ENCODE assay signal across 8 cellular contexts in genomic region chr9:101311759-101312420, GRCh38.
DNase-seq lines count a peak whose midpoint lies in the region; ATAC-seq and TF ChIP-seq lines count a peak whose summit lies in the region.

No MANE protein-coding gene starts in this region.

- H3K4me1 Mint-ChIP-seq in endodermal cell (peaks cover 2% of the 10 kb centered on the region), naive B cell (no peaks in the 10 kb centered on the region)
- no peaks in the 10 kb centered on the region for H3K4me1 Mint-ChIP-seq in activated CD4-positive, alpha-beta memory T cell treated with anti-CD3 and anti-CD28 coated beads for 36 hours (ENCODE audit: low read depth)

- no peaks in the 10 kb centered on the region for H3K27me3 ChIP-seq in endodermal cell (ENCODE audit: control insufficient read depth, insufficient read depth, low read length, poor library complexity, severe bottlenecking)

- no peak overlapping the region for H3K9ac ChIP-seq in endodermal cell (ENCODE audit: extremely low read depth, low read length, poor library complexity, severe bottlenecking)

- H3K9me3 Mint-ChIP-seq in endodermal cell (no peaks in the 10 kb centered on the region), naive B cell (no peaks in the 10 kb centered on the region)
- H3K9me3 Mint-ChIP-seq in activated CD4-positive, alpha-beta memory T cell treated with anti-CD3 and anti-CD28 coated beads for 36 hours, result no peaks in the 10 kb centered on the region

- no peaks in the 10 kb centered on the region for H3K4me1 ChIP-seq in endodermal cell (ENCODE audit: control insufficient read depth, insufficient read depth, low read length)

- H3K27me3 Mint-ChIP-seq in endodermal cell (ENCODE audit: insufficient read depth) (no peaks in the 10 kb centered on the region), naive B cell (peaks cover 21 to 30% (median 29%) of the 10 kb centered on the region in 3 donors)
- peaks cover 3% of the 10 kb centered on the region for H3K27me3 Mint-ChIP-seq in activated CD4-positive, alpha-beta memory T cell treated with anti-CD3 and anti-CD28 coated beads for 36 hours

- CTCF ChIA-PET in RWPE1 (lab: Yijun Ruan, JAX), result interaction anchor here (0.5 to 2.4 kb wide), 20 partner anchors 8 to 987 kb away, joined by 3 to 42 read pairs (median 4); no protein-coding TSS in a partner anchor
- CTCF ChIA-PET in activated CD4-positive, alpha-beta memory T cell treated with anti-CD3 and anti-CD28 coated beads for 36 hours (lab: Charles Lee), result interaction anchor here (0.6 to 2.5 kb wide), 29 partner anchors 10 to 716 kb away, joined by 3 to 34 read pairs (median 4); no protein-coding TSS in a partner anchor

- POLR2A ChIA-PET in RWPE1 (lab: Yijun Ruan, JAX; ENCODE audit: low non-redundant PET), result interaction anchor here (0.9 kb wide), 1 partner anchor 713 kb away, joined by 3 read pairs; no protein-coding TSS in a partner anchor
- POLR2A ChIA-PET in activated CD4-positive, alpha-beta memory T cell treated with anti-CD3 and anti-CD28 coated beads for 36 hours (lab: Charles Lee), result no interaction called here

- H3K36me3 ChIP-seq in endodermal cell (ENCODE audit: control insufficient read depth, insufficient read depth, low read length), result no peaks in the 10 kb centered on the region

- intact Hi-C loops in activated CD4-positive, alpha-beta memory T cell treated with anti-CD3 and anti-CD28 coated beads for 36 hours (cut with micrococcal nuclease), result loop anchor here (1.0 to 2.0 kb wide), 3 partner anchors 598 to 711 kb away; no protein-coding TSS in a partner anchor

- H3K36me3 Mint-ChIP-seq in endodermal cell (ENCODE audit: low read depth), result no peaks in the 10 kb centered on the region
- H3K36me3 Mint-ChIP-seq in naive B cell, result no peaks in the 10 kb centered on the region
- no peaks in the 10 kb centered on the region for H3K36me3 Mint-ChIP-seq in activated CD4-positive, alpha-beta memory T cell treated with anti-CD3 and anti-CD28 coated beads for 36 hours

- H3K4me3 ChIP-seq in AG10803 (ENCODE audit: low read length) (no peak overlapping the region), endodermal cell (ENCODE audit: low read length) (no peak overlapping the region)

- peak; percentile 81 for ATAC-seq in GM18498 (IDR thresholded peaks at IDR 0.05; ENCODE audit: unreplicated experiment)
- ATAC-seq in HG02759 (IDR thresholded peaks at IDR 0.05; ENCODE audit: unreplicated experiment), result peak; percentile 84
- peak; percentile 43 to 45 for ATAC-seq in naive B cell (ENCODE audit: low read depth in 2 of 2)

- H3K4me3 Mint-ChIP-seq in endodermal cell, result no peak overlapping the region
- no peak overlapping the region for H3K4me3 Mint-ChIP-seq in naive B cell
- no peak overlapping the region for H3K4me3 Mint-ChIP-seq in activated CD4-positive, alpha-beta memory T cell treated with anti-CD3 and anti-CD28 coated beads for 36 hours

- H3K9me3 ChIP-seq in endodermal cell (ENCODE audit: control insufficient read depth, low read length), result no peaks in the 10 kb centered on the region

- WGBS in endodermal cell (ENCODE audit: insufficient coverage in 1 of 2, insufficient read length in 1 of 2), 2 experiments, result 25 to 44% methylated on average over 2 to 4 of the region's 4 CpGs

- H3K27ac Mint-ChIP-seq in endodermal cell (no peak overlapping the region), naive B cell (no peak overlapping the region)
- H3K27ac Mint-ChIP-seq in activated CD4-positive, alpha-beta memory T cell treated with anti-CD3 and anti-CD28 coated beads for 36 hours, result no peak overlapping the region

- H3K27ac ChIP-seq in RWPE1, result no peak overlapping the region
- no peak overlapping the region for H3K27ac ChIP-seq in endodermal cell (ENCODE audit: low read depth, low read length)

- TF ChIP-seq CTCF in AG10803 (conservative IDR thresholded peaks at IDR 0.05; ENCODE audit: low read length) (peak; percentile 75), RWPE1 (conservative IDR thresholded peaks at IDR 0.05; ENCODE audit: low read depth) (peak; percentile 84), endodermal cell (conservative IDR thresholded peaks at IDR 0.05) (peak; percentile 90)

- DNase-seq in AG10803 (ENCODE audit: low read depth) (peak; percentile 81), NCI-H1048 (lab: John Stamatoyannopoulos, UW) (peak; percentile 69), RWPE1 (ENCODE audit: low spot score) (peak; percentile 70), endodermal cell (no peak), naive B cell (peak; percentile 32)
- DNase-seq in activated CD4-positive, alpha-beta memory T cell treated with anti-CD3 and anti-CD28 coated beads for 36 hours, result no peak

Comparison
In these comparisons a context has a peak if more than half of its experiments do, and no peak if none do; other contexts are left out.
1. DNase-seq: peak in AG10803 (single experiment), NCI-H1048 (single experiment), RWPE1 (single experiment) and naive B cell (single experiment); none in endodermal cell (single experiment) and activated CD4-positive, alpha-beta memory T cell treated with anti-CD3 and anti-CD28 coated beads for 36 hours (single experiment).
2. Peak in every context shown above with its lines, with median percentiles within 50 percentile points of each other: CTCF ChIP-seq and ATAC-seq.